Comparison of ENCODE assay signal across 26 cellular contexts in the genomic region with DNA sequence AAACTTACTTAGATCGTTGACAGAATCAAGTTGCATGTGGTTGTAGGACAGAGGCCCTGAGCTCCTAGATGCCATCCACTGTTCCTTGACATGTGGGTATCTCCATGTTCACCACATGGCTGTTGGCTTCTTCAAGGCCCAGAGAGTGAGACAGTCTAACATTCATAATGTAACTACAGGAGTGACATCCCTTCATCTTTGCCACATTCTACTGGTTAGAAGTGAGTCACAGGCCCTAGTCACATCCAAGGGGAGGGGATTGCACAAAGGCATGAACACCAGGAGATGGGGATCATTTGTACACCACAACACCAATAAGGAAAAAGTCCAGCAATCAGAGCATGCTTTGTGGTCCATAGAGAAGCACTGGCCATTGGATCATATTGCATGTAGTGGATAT. TPM values are rescaled to one million over a fixed set of nuclear protein-coding genes. Genes with fewer than 3 reads are reported as not detected.
"Had no signal": no experiment of that assay in that cellular context is flagged by ENCODE, and none has a peak within 500 bp of the region (broad histone marks: within the 10 kb centered on the region; RNA-seq: fewer than 3 reads in every experiment).

No MANE protein-coding gene starts in this region.

- DNase-seq: dorsolateral prefrontal cortex; effector CD8-positive, alpha-beta T cell; foreskin keratinocyte; glutamatergic neuron; heart right ventricle; hippocampal formation; kidney glomerular epithelial cell; left ventricle myocardium superior; lower lobe of right lung; naive thymus-derived CD8-positive, alpha-beta T cell; nephron progenitor cell; nucleus accumbens; stimulated activated CD4-positive, alpha-beta T cell treated with anti-CD3 and anti-CD28 coated beads, Interleukin-12 subunit alpha, Interleukin-12 subunit beta, amount 100 ng/mL, for 4 hours; stimulated activated CD4-positive, alpha-beta T cell treated with anti-CD3 and anti-CD28 coated beads, Interleukin-1b, Interleukin-23, amount 100 ng/mL, for 48 hours; stimulated activated CD4-positive, alpha-beta T cell treated with anti-CD3 and anti-CD28 coated beads, Interleukin-4, amount 100 ng/mL, for 24 hours; stimulated activated naive CD8-positive, alpha-beta T cell treated with anti-CD3 and anti-CD28 coated beads, Interleukin-15, Interleukin-2, amounts not matched to agents 100 U/mL and 50 U/mL, for 24 hours; substantia nigra; testis; tibial artery had no signal

- H3K36me3 Mint-ChIP-seq: stimulated activated memory B cell treated with anti-CD40 and anti-IgM and Interleukin-4, amounts not matched to agents 10 μg/mL and 1 μg/mL and 100 μg/mL, for 72 hours; type B pancreatic cell had no signal

- H3K27me3 Mint-ChIP-seq: stimulated activated memory B cell treated with anti-CD40 and anti-IgM and Interleukin-4, amounts not matched to agents 10 μg/mL and 1 μg/mL and 100 μg/mL, for 72 hours had no signal

- H3K36me3 ChIP-seq: esophagus muscularis mucosa, heart right ventricle, lower lobe of right lung, prostate gland, right atrium auricular region, tibial artery had no signal

- H3K27me3 ChIP-seq: esophagus muscularis mucosa, foreskin keratinocyte, heart right ventricle, right atrium auricular region, testis, tibial artery had no signal

- H3K27ac ChIP-seq: dorsolateral prefrontal cortex, esophagus muscularis mucosa, foreskin keratinocyte, heart right ventricle, lower lobe of right lung, prostate gland, right atrium auricular region, testis, tibial artery had no signal

- H3K4me3 ChIP-seq: dorsolateral prefrontal cortex, esophagus muscularis mucosa, heart right ventricle, lower lobe of right lung, prostate gland, right atrium auricular region, smooth muscle cell, testis, tibial artery had no signal

- H3K4me1 Mint-ChIP-seq: naive thymus-derived CD8-positive, alpha-beta T cell; nephron progenitor cell; stimulated activated memory B cell treated with anti-CD40 and anti-IgM and Interleukin-4, amounts not matched to agents 10 μg/mL and 1 μg/mL and 100 μg/mL, for 72 hours had no signal

- H3K27ac Mint-ChIP-seq: naive thymus-derived CD8-positive, alpha-beta T cell; nephron progenitor cell; stimulated activated memory B cell treated with anti-CD40 and anti-IgM and Interleukin-4, amounts not matched to agents 10 μg/mL and 1 μg/mL and 100 μg/mL, for 72 hours; type B pancreatic cell had no signal

- H3K4me3 Mint-ChIP-seq: naive thymus-derived CD8-positive, alpha-beta T cell; nephron progenitor cell; stimulated activated memory B cell treated with anti-CD40 and anti-IgM and Interleukin-4, amounts not matched to agents 10 μg/mL and 1 μg/mL and 100 μg/mL, for 72 hours; type B pancreatic cell had no signal

- H3K9me3 ChIP-seq: prostate gland, testis had no signal

- H3K4me2 ChIP-seq: smooth muscle cell had no signal

- H3K4me1 ChIP-seq: esophagus muscularis mucosa, foreskin keratinocyte, heart right ventricle, lower lobe of right lung, prostate gland, right atrium auricular region, testis, tibial artery had no signal

- ATAC-seq: foreskin keratinocyte; heart right ventricle; left ventricle myocardium superior; lower lobe of right lung; naive thymus-derived CD8-positive, alpha-beta T cell; sciatic nerve; stimulated activated memory B cell treated with anti-CD40 and anti-IgM and Interleukin-4, amounts not matched to agents 10 μg/mL and 1 μg/mL and 100 μg/mL, for 72 hours; stimulated activated naive CD8-positive, alpha-beta T cell treated with anti-CD3 and anti-CD28 coated beads, Interleukin-15, Interleukin-2, amounts not matched to agents 100 U/mL and 50 U/mL, for 24 hours had no signal

RNA-seq across cellular contexts. Expression of gene WSCD1, which starts 56.6 kb away (rescaled TPM):
- total RNA-seq: foreskin keratinocyte; naive thymus-derived CD8-positive, alpha-beta T cell had no signal
